In genomic region chr10:17228081-17229015, GRCh38 we compare ENCODE assay signal across 1 cellular context.
A peak's percentile ranks its signal among the peaks of the same experiment; 100 is the strongest.
TF ChIP-seq lines count a peak whose summit lies in the region.

Gene VIM, plus strand, starts transcription at chr10:17228241. Its CDS starts 1,182 bp downstream, at chr10:17229423.

TF ChIP-seq in HEK293, 187 proteins besides CTCF, POLR2A, EP300 and RAD21 (continued from another document):
- peak; percentile 89 for TF ChIP-seq ZNF660 (tag by site-specific recombination; IDR thresholded peaks at IDR 0.05)
- peak; percentile 88 for TF ChIP-seq KLF9 (tag by site-specific recombination; IDR thresholded peaks at IDR 0.05; ENCODE audit: low read depth)
- TF ChIP-seq KLF7 (tag by site-specific recombination; IDR thresholded peaks at IDR 0.05; ENCODE audit: borderline replicate concordance) = peak; percentile 99
- peak; percentile 95 for TF ChIP-seq ZFP37 (tag by site-specific recombination; IDR thresholded peaks at IDR 0.05)
- peak; percentile 24; the same call in 1 of the 2 replicates for TF ChIP-seq ZNF362 (tag by site-specific recombination; IDR thresholded peaks at IDR 0.05)
- TF ChIP-seq FEZF1 (tag by site-specific recombination; IDR thresholded peaks at IDR 0.05) = peak; percentile 66; the same call in 1 of the 2 replicates
- TF ChIP-seq ZNF175 (tag by site-specific recombination; IDR thresholded peaks at IDR 0.05) = no peak
- TF ChIP-seq ZNF561 (tag by site-specific recombination; IDR thresholded peaks at IDR 0.05; ENCODE audit: borderline replicate concordance) = peak; percentile 79
- TF ChIP-seq GFI1B (tag by site-specific recombination; IDR thresholded peaks at IDR 0.05) = peak; percentile 96
- TF ChIP-seq ZNF830 (tag by site-specific recombination; IDR thresholded peaks at IDR 0.05; ENCODE audit: low read depth) = no peak
- TF ChIP-seq BCL11B (tag by site-specific recombination; IDR thresholded peaks at IDR 0.05; ENCODE audit: low read depth) = peak; percentile 88
- peak; percentile 68 for TF ChIP-seq ZBTB21 (tag by site-specific recombination; IDR thresholded peaks at IDR 0.05)
- TF ChIP-seq ZSCAN5A (tag by site-specific recombination; IDR thresholded peaks at IDR 0.05) = peak; percentile 85; the same call in 1 of the 2 replicates
- TF ChIP-seq ZNF580 (tag by site-specific recombination; IDR thresholded peaks at IDR 0.05) = no peak
- TF ChIP-seq REST (tag by site-specific recombination; IDR thresholded peaks at IDR 0.05) = peak; percentile 80
- peak; percentile 18; the same call in 1 of the 2 replicates for TF ChIP-seq SCRT2 (tag by site-specific recombination; IDR thresholded peaks at IDR 0.05)
- TF ChIP-seq ZNF146 (tag by site-specific recombination; IDR thresholded peaks at IDR 0.05) = peak; percentile 60; the same call in 1 of the 2 replicates
- peak; percentile 87 for TF ChIP-seq OSR2 (tag by site-specific recombination; IDR thresholded peaks at IDR 0.05)
- TF ChIP-seq ZNF76 (tag by site-specific recombination; IDR thresholded peaks at IDR 0.05; ENCODE audit: borderline replicate concordance, low read depth) = peak; percentile 63
- no peak for TF ChIP-seq ZNF354C (tag by site-specific recombination; IDR thresholded peaks at IDR 0.05; ENCODE audit: borderline replicate concordance, low read depth)
- peak; percentile 28; the same call in 1 of the 2 replicates for TF ChIP-seq PRDM2 (tag by site-specific recombination; IDR thresholded peaks at IDR 0.05; ENCODE audit: borderline replicate concordance)
- peak; percentile 31; the same call in 1 of the 2 replicates for TF ChIP-seq MZF1 (tag by site-specific recombination; IDR thresholded peaks at IDR 0.05; ENCODE audit: borderline replicate concordance)
- TF ChIP-seq ZNF266 (tag by site-specific recombination; IDR thresholded peaks at IDR 0.05; ENCODE audit: low read depth) = no peak
- peak; percentile 96 for TF ChIP-seq ZNF24 (tag by site-specific recombination; IDR thresholded peaks at IDR 0.05)
- TF ChIP-seq ZNF112 (tag by site-specific recombination; IDR thresholded peaks at IDR 0.05) = no peak
- TF ChIP-seq ZNF211 (tag by site-specific recombination; IDR thresholded peaks at IDR 0.05; ENCODE audit: low read depth) = no peak
- TF ChIP-seq ZNF792 (tag by site-specific recombination; IDR thresholded peaks at IDR 0.05) = peak; percentile 55; the same call in 1 of the 2 replicates
- TF ChIP-seq ZBTB11 (tag by site-specific recombination; conservative IDR thresholded peaks at IDR 0.05; ENCODE audit: low read depth) = peak; percentile 19; the same call in 1 of the 2 replicates
- TF ChIP-seq ZNF600 (tag by site-specific recombination; IDR thresholded peaks at IDR 0.05) = peak; percentile 87
TF ChIP-seq in HEK293: peak in this region for 89.
